Comparison of ENCODE assay signal across 8 cellular contexts in the genomic region with DNA sequence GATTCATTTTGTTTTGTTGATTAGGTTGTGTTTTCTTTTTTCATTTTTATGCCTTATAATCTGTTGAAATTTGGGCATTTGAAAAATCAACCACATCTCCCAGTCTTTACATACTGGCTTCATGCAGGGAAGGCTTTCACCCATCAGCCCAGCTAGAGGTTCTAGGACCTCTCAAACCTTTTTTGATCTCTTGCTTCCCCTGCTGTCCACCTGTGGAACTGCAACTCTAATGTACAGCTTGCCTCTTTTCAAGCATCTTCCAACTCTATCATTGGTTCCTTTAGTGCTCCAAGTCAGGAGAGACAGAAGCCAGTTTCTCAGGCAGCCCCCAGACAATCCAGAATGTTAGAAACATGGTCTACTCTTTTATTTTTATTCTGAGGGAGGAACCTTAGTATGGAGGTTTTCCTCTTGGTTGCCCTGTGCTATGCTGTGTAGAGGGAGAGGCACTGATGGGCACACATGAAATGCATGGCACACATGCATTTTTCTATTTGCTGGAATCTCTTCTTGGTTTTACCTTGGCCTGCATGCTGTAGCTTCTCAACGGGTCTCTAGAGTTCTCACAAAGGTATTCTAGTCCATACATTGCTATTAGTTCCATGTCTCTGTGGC.
A peak's percentile ranks its signal among the peaks of the same experiment; 100 is the strongest.
DNase-seq lines count a peak whose midpoint lies in the region; ATAC-seq and TF ChIP-seq lines count a peak whose summit lies in the region.

No MANE protein-coding gene starts in this region.

- H3K4me1 Mint-ChIP-seq in activated naive CD8-positive, alpha-beta T cell treated with anti-CD3 and anti-CD28 coated beads, Interleukin-2, amount 50 U/mL, for 24 hours: no peaks in the 10 kb centered on the region
- no peaks in the 10 kb centered on the region for H3K4me1 Mint-ChIP-seq in activated naive CD8-positive, alpha-beta T cell treated with anti-CD3 and anti-CD28 coated beads for 36 hours
- H3K4me1 Mint-ChIP-seq in endothelial cell (ENCODE audit: unreplicated experiment): no peaks in the 10 kb centered on the region
- peaks cover 5% of the 10 kb centered on the region for H3K4me1 Mint-ChIP-seq in progenitor cell of endocrine pancreas (ENCODE audit: low read depth)

- POLR2A ChIA-PET in HEK293T (lab: Yijun Ruan, JAX): no interaction called here

- H3K27ac Mint-ChIP-seq in activated naive CD8-positive, alpha-beta T cell treated with anti-CD3 and anti-CD28 coated beads, Interleukin-2, amount 50 U/mL, for 24 hours: no peak overlapping the region
- H3K27ac Mint-ChIP-seq in activated naive CD8-positive, alpha-beta T cell treated with anti-CD3 and anti-CD28 coated beads for 36 hours: no peak overlapping the region
- H3K27ac Mint-ChIP-seq in endothelial cell (ENCODE audit: unreplicated experiment) (no peak overlapping the region), progenitor cell of endocrine pancreas (no peak overlapping the region)

- no peaks in the 10 kb centered on the region for H3K27me3 Mint-ChIP-seq in activated naive CD8-positive, alpha-beta T cell treated with anti-CD3 and anti-CD28 coated beads, Interleukin-2, amount 50 U/mL, for 24 hours
- H3K27me3 Mint-ChIP-seq in activated naive CD8-positive, alpha-beta T cell treated with anti-CD3 and anti-CD28 coated beads for 36 hours: peaks cover 6% of the 10 kb centered on the region
- H3K27me3 Mint-ChIP-seq in endothelial cell (ENCODE audit: unreplicated experiment) (no peaks in the 10 kb centered on the region), progenitor cell of endocrine pancreas (peaks cover 19% of the 10 kb centered on the region)

- TF ChIP-seq CTCF in endothelial cell (IDR thresholded peaks at IDR 0.05; ENCODE audit: unreplicated experiment) (peak; percentile 90), progenitor cell of endocrine pancreas (IDR thresholded peaks at IDR 0.05; ENCODE audit: unreplicated experiment) (peak; percentile 70)

- peaks cover 12% of the 10 kb centered on the region for H3K9me3 Mint-ChIP-seq in activated naive CD8-positive, alpha-beta T cell treated with anti-CD3 and anti-CD28 coated beads, Interleukin-2, amount 50 U/mL, for 24 hours
- H3K9me3 Mint-ChIP-seq in activated naive CD8-positive, alpha-beta T cell treated with anti-CD3 and anti-CD28 coated beads for 36 hours: peaks cover 9% of the 10 kb centered on the region
- H3K9me3 Mint-ChIP-seq in endothelial cell (ENCODE audit: unreplicated experiment) (no peaks in the 10 kb centered on the region), progenitor cell of endocrine pancreas (ENCODE audit: low read depth) (peaks cover 26% of the 10 kb centered on the region)

- no peak overlapping the region for H3K4me3 Mint-ChIP-seq in activated naive CD8-positive, alpha-beta T cell treated with anti-CD3 and anti-CD28 coated beads, Interleukin-2, amount 50 U/mL, for 24 hours
- H3K4me3 Mint-ChIP-seq in activated naive CD8-positive, alpha-beta T cell treated with anti-CD3 and anti-CD28 coated beads for 36 hours: no peak overlapping the region
- H3K4me3 Mint-ChIP-seq in endothelial cell (ENCODE audit: unreplicated experiment): no peak overlapping the region
- no peak overlapping the region for H3K4me3 Mint-ChIP-seq in progenitor cell of endocrine pancreas (ENCODE audit: low read depth)

- CTCF ChIA-PET in HEK293T (lab: Yijun Ruan, JAX): interaction anchor here (1.1 kb wide), 1 partner anchor 18 kb away, joined by 3 read pairs; no protein-coding TSS in a partner anchor

- no peak for ATAC-seq in activated naive CD8-positive, alpha-beta T cell treated with anti-CD3 and anti-CD28 coated beads, Interleukin-2, amount 50 U/mL, for 24 hours
- no peak for ATAC-seq in HG02981 (IDR thresholded peaks at IDR 0.05; ENCODE audit: unreplicated experiment)

- DNase-seq in activated naive CD8-positive, alpha-beta T cell treated with anti-CD3 and anti-CD28 coated beads, Interleukin-2, amount 50 U/mL, for 24 hours: peak; percentile 15
- no peak for DNase-seq in activated naive CD8-positive, alpha-beta T cell treated with anti-CD3 and anti-CD28 coated beads for 36 hours
- peak; percentile 26 for DNase-seq in HEK293T (ENCODE audit: extremely low spot score)
- DNase-seq in NCI-H774 (lab: John Stamatoyannopoulos, UW): peak; percentile 33
- peak; percentile 55 for DNase-seq in endothelial cell (ENCODE audit: low spot score)
- DNase-seq in progenitor cell of endocrine pancreas (ENCODE audit: low spot score, unreplicated experiment): no peak
- DNase-seq in pons (ENCODE audit: low spot score): no peak

- no peaks in the 10 kb centered on the region for H3K36me3 Mint-ChIP-seq in activated naive CD8-positive, alpha-beta T cell treated with anti-CD3 and anti-CD28 coated beads, Interleukin-2, amount 50 U/mL, for 24 hours (ENCODE audit: low read depth)
- no peaks in the 10 kb centered on the region for H3K36me3 Mint-ChIP-seq in activated naive CD8-positive, alpha-beta T cell treated with anti-CD3 and anti-CD28 coated beads for 36 hours
- H3K36me3 Mint-ChIP-seq in endothelial cell (ENCODE audit: low read depth, unreplicated experiment): no peaks in the 10 kb centered on the region
- peaks cover 1% of the 10 kb centered on the region for H3K36me3 Mint-ChIP-seq in progenitor cell of endocrine pancreas (ENCODE audit: insufficient read depth)

TF ChIP-seq in HEK293T, 16 proteins besides CTCF, POLR2A, EP300 and RAD21:
- TF ChIP-seq ZNF384 (IDR thresholded peaks at IDR 0.05) (no peak), BHLHE40 (IDR thresholded peaks at IDR 0.05; ENCODE audit: borderline replicate concordance) (no peak), ELF4 (IDR thresholded peaks at IDR 0.05) (no peak), SUZ12 (IDR thresholded peaks at IDR 0.05) (no peak), L3MBTL2 (conservative IDR thresholded peaks at IDR 0.05) (no peak), LEF1 (IDR thresholded peaks at IDR 0.05; ENCODE audit: borderline replicate concordance) (no peak), TARDBP (IDR thresholded peaks at IDR 0.05) (no peak), FOXA1 (IDR thresholded peaks at IDR 0.05) (no peak), FOXK2 (IDR thresholded peaks at IDR 0.05) (no peak), HDGF (IDR thresholded peaks at IDR 0.05; ENCODE audit: borderline replicate concordance) (no peak), NFRKB (IDR thresholded peaks at IDR 0.05) (no peak), CTBP1 (IDR thresholded peaks at IDR 0.05; ENCODE audit: borderline replicate concordance) (no peak), ARNT (IDR thresholded peaks at IDR 0.05) (no peak), SP1 (IDR thresholded peaks at IDR 0.05) (no peak), FOXM1 (IDR thresholded peaks at IDR 0.05; ENCODE audit: borderline replicate concordance) (no peak)
- TF ChIP-seq, protein P1, sequence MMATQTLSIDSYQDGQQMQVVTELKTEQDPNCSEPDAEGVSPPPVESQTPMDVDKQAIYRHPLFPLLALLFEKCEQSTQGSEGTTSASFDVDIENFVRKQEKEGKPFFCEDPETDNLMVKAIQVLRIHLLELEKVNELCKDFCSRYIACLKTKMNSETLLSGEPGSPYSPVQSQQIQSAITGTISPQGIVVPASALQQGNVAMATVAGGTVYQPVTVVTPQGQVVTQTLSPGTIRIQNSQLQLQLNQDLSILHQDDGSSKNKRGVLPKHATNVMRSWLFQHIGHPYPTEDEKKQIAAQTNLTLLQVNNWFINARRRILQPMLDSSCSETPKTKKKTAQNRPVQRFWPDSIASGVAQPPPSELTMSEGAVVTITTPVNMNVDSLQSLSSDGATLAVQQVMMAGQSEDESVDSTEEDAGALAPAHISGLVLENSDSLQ (IDR thresholded peaks at IDR 0.05): no peak

Comparison
In these comparisons a context has a peak if more than half of its experiments do, and no peak if none do; other contexts are left out.
1. DNase-seq: peak in activated naive CD8-positive, alpha-beta T cell treated with anti-CD3 and anti-CD28 coated beads, Interleukin-2, amount 50 U/mL, for 24 hours (single experiment), HEK293T (single experiment), NCI-H774 (single experiment) and endothelial cell (single experiment); none in activated naive CD8-positive, alpha-beta T cell treated with anti-CD3 and anti-CD28 coated beads for 36 hours (single experiment), progenitor cell of endocrine pancreas (single experiment) and pons (single experiment).